Comparison of ENCODE assay signal across 8 cellular contexts in the genomic region with DNA sequence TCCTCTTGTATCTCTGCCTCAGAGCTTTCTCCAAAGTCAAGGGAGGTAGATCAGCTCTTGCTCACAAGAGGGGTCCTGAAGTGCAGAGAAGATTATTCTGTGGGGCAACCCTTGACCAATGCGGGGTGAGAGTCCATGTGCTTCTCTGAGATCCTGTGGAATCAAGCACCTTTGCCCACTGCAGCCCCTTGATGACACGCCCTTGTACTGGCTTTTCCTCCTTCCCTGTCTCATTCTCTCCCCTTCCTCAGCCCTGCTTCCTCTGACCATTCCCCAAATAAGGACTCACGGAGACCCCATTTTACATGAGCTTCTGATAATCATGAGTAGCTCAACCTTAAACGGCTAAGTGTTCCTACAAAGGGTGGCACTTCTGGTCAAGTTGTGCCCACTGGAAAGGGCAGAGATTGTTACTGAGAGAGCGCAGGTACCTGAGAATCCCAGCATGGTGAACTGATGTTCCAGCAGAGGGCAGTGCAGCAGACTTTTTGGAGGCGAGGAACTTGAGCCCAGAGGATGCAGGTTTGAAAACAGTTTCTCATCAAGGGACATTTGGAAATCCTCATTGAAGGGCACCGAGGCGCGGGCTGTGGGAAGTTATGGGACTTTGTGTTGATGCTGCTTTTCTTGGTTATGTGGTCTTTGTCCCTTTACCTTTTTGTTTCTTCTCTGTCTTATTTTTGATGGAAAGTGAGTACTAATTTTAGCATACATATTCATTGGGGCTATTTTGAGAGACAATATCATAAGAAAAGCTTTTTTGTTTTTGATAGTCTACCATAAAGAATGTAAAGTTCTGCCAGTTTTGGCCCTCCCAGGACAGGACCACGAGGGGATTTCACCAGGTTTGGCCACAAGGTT.
DNase-seq lines count a peak whose midpoint lies in the region; ATAC-seq and TF ChIP-seq lines count a peak whose summit lies in the region.

No MANE protein-coding gene starts in this region.

- H3K9me3 ChIP-seq in thoracic aorta: no peaks in the 10 kb centered on the region

- no peak overlapping the region for H3K27ac ChIP-seq in dorsolateral prefrontal cortex
- no peak overlapping the region for H3K27ac ChIP-seq in thoracic aorta

- H3K4me1 ChIP-seq in thoracic aorta (ENCODE audit: control insufficient read depth in 1 of 2, low read depth in 2 of 2): no peaks in the 10 kb centered on the region

- peak; percentile 2 for DNase-seq in GDM1 (lab: John Stamatoyannopoulos, UW)
- peak; percentile 58 to 63 for DNase-seq in Kasumi-1 (lab: John Stamatoyannopoulos, UW)
- DNase-seq in T-helper 9 cell: peak; percentile 7
- peak; percentile 15 to 72 (median 56) for DNase-seq in dorsolateral prefrontal cortex
- DNase-seq in medulla oblongata (ENCODE audit: extremely low spot score): peak; percentile 58
- DNase-seq in thoracic aorta (ENCODE audit: low spot score): no peak
- DNase-seq in cortex of kidney (lab: John Stamatoyannopoulos, UW): no peak

- no peaks in the 10 kb centered on the region for H3K36me3 ChIP-seq in thoracic aorta

- peak in 55 of 56 donors; percentile 28 to 84 (median 67) for TF ChIP-seq CTCF in dorsolateral prefrontal cortex (IDR thresholded peaks at IDR 0.05 in 54 of 56, conservative IDR thresholded peaks at IDR 0.05 in 2 of 56; ENCODE audit: low read depth in 1 of 56, partially characterized antibody in 56 of 56)
- peak; percentile 62 for TF ChIP-seq CTCF in thoracic aorta (IDR thresholded peaks at IDR 0.05)

- intact Hi-C loops in dorsolateral prefrontal cortex (cut with DNase I): loop anchor here (5.0 to 10.0 kb wide), 3 partner anchors 370 to 390 kb away; no protein-coding TSS in a partner anchor

- H3K27me3 ChIP-seq in dorsolateral prefrontal cortex (no peaks in the 10 kb centered on the region), thoracic aorta (replicated peaks; ENCODE audit: insufficient read depth) (no peaks in the 10 kb centered on the region)

- no peak overlapping the region for H3K4me3 ChIP-seq in dorsolateral prefrontal cortex
- H3K4me3 ChIP-seq in thoracic aorta: no peak overlapping the region

- ATAC-seq in GM21576 (IDR thresholded peaks at IDR 0.05; ENCODE audit: unreplicated experiment) (peak; percentile 76), thoracic aorta (ENCODE audit: insufficient number of reproducible peaks, low FRiP score, low read depth) (no peak)

Comparison
In these comparisons a context has a peak if more than half of its experiments do, and no peak if none do; other contexts are left out.
1. DNase-seq: peak in GDM1 (single experiment), Kasumi-1 (2 of 2), T-helper 9 cell (single experiment), dorsolateral prefrontal cortex (10 of 10) and medulla oblongata (single experiment); none in thoracic aorta (single experiment) and cortex of kidney (single experiment).